In genomic region chr14:52267501-52268190, GRCh38 we compare ENCODE assay signal across 8 cellular contexts. TPM values are rescaled to one million over a fixed set of nuclear protein-coding genes. Genes with fewer than 3 reads are reported as not detected.
DNase-seq lines count a peak whose midpoint lies in the region; ATAC-seq, FAIRE-seq and TF ChIP-seq lines count a peak whose summit lies in the region.

A gene with protein sequence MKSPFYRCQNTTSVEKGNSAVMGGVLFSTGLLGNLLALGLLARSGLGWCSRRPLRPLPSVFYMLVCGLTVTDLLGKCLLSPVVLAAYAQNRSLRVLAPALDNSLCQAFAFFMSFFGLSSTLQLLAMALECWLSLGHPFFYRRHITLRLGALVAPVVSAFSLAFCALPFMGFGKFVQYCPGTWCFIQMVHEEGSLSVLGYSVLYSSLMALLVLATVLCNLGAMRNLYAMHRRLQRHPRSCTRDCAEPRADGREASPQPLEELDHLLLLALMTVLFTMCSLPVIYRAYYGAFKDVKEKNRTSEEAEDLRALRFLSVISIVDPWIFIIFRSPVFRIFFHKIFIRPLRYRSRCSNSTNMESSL (plus strand): TSS chr14:52267698. CDS start chr14:52267815, 117 bp downstream.

- TF ChIP-seq CTCF in mesothelial cell of epicardium (IDR thresholded peaks at IDR 0.05; ENCODE audit: unreplicated experiment) (no peak), suprapubic skin (IDR thresholded peaks at IDR 0.05) (no peak)

- H3K4me2 ChIP-seq in BLaER1: peak within 1 kb of the TSS; percentile 57

- ATAC-seq in GM21367 (IDR thresholded peaks at IDR 0.05; ENCODE audit: unreplicated experiment): no peak

- H3K27ac Mint-ChIP-seq in T-helper 1 cell treated with Interleukin-12 subunit alpha and Interleukin-12 subunit beta and Interleukin-4 antibody, amounts not matched to agents 30 μg/mL and 1 μg/mL, for 36 hours: no peak within 1 kb of the TSS
- H3K27ac Mint-ChIP-seq in mesothelial cell of epicardium: no peak within 1 kb of the TSS

- peak within 1 kb of the TSS; percentile 83 for H3K4me3 Mint-ChIP-seq in T-helper 1 cell treated with Interleukin-12 subunit alpha and Interleukin-12 subunit beta and Interleukin-4 antibody, amounts not matched to agents 30 μg/mL and 1 μg/mL, for 36 hours
- peak within 1 kb of the TSS; percentile 71 for H3K4me3 Mint-ChIP-seq in mesothelial cell of epicardium

- no peaks in the 10 kb centered on the region for H4K20me1 ChIP-seq in BLaER1

- no peak within 1 kb of the TSS for H3K9ac ChIP-seq in BLaER1

- no peak for TF ChIP-seq EP300 in suprapubic skin (IDR thresholded peaks at IDR 0.05)

- peaks cover 65% of the 10 kb centered on the region for H3K27me3 Mint-ChIP-seq in T-helper 1 cell treated with Interleukin-12 subunit alpha and Interleukin-12 subunit beta and Interleukin-4 antibody, amounts not matched to agents 30 μg/mL and 1 μg/mL, for 36 hours (ENCODE audit: low read depth)
- peaks cover 94% of the 10 kb centered on the region for H3K27me3 Mint-ChIP-seq in mesothelial cell of epicardium (ENCODE audit: low read depth)

- peak; percentile 69 for DNase-seq in ecto neural progenitor cell (ENCODE audit: low spot score)
- DNase-seq in mesothelial cell of epicardium (ENCODE audit: low spot score in 2 of 2, unreplicated experiment in 2 of 2): no peak
- DNase-seq in suprapubic skin (ENCODE audit: low spot score in 2 of 2): no peak
- DNase-seq in UCSD-AML1 (lab: John Stamatoyannopoulos, UW; ENCODE audit: unreplicated experiment): no peak
- no peak for DNase-seq in urothelium cell line (ENCODE audit: low spot score)

- H3K27ac ChIP-seq in BLaER1: no peak within 1 kb of the TSS
- H3K27ac ChIP-seq in suprapubic skin: peak within 1 kb of the TSS; percentile 19

- H3K36me3 ChIP-seq in BLaER1: peaks cover 26% of the 10 kb centered on the region
- H3K36me3 ChIP-seq in suprapubic skin: no peaks in the 10 kb centered on the region

- H3K4me1 Mint-ChIP-seq in T-helper 1 cell treated with Interleukin-12 subunit alpha and Interleukin-12 subunit beta and Interleukin-4 antibody, amounts not matched to agents 30 μg/mL and 1 μg/mL, for 36 hours (ENCODE audit: low read depth): peaks cover 36% of the 10 kb centered on the region
- H3K4me1 Mint-ChIP-seq in mesothelial cell of epicardium: peaks cover 12% of the 10 kb centered on the region

- TF ChIP-seq POLR2A in suprapubic skin (IDR thresholded peaks at IDR 0.05): no peak

- H3K27me3 ChIP-seq in BLaER1 (peaks cover 41% of the 10 kb centered on the region), suprapubic skin (peaks cover 28% of the 10 kb centered on the region)

- no peak for FAIRE-seq in urothelium cell line (lab: Jason Lieb, UNC)

- peaks cover 8% of the 10 kb centered on the region for H3K36me3 Mint-ChIP-seq in T-helper 1 cell treated with Interleukin-12 subunit alpha and Interleukin-12 subunit beta and Interleukin-4 antibody, amounts not matched to agents 30 μg/mL and 1 μg/mL, for 36 hours (ENCODE audit: low read depth)
- H3K36me3 Mint-ChIP-seq in mesothelial cell of epicardium: no peaks in the 10 kb centered on the region

- peaks cover 22% of the 10 kb centered on the region for H3K4me1 ChIP-seq in BLaER1
- peaks cover 34% of the 10 kb centered on the region for H3K4me1 ChIP-seq in suprapubic skin

- H3K9me3 ChIP-seq in BLaER1 (peaks cover 67% of the 10 kb centered on the region), suprapubic skin (no peaks in the 10 kb centered on the region)

- WGBS in suprapubic skin: 2% methylated on average over 32 of the region's 58 CpGs

- H3K4me3 ChIP-seq in BLaER1: peak within 1 kb of the TSS; percentile 57
- H3K4me3 ChIP-seq in suprapubic skin: peak within 1 kb of the TSS; percentile 64

- no peaks in the 10 kb centered on the region for H3K9me3 Mint-ChIP-seq in T-helper 1 cell treated with Interleukin-12 subunit alpha and Interleukin-12 subunit beta and Interleukin-4 antibody, amounts not matched to agents 30 μg/mL and 1 μg/mL, for 36 hours
- H3K9me3 Mint-ChIP-seq in mesothelial cell of epicardium: no peaks in the 10 kb centered on the region

RNA-seq across cellular contexts. Expression of the gene that starts here (rescaled TPM):
- total RNA-seq in mesothelial cell of epicardium (0.07 TPM in 1 of 3 replicates, not detected in the others), suprapubic skin (1 to 10 TPM in 2 of 4 donors, under 1 TPM in 2; 0.23 to 2.0 (median 1.1) TPM)
